ENCODE assay signal across 39 cellular contexts in genomic region chr13:42571895-42572294, GRCh38. TPM values are rescaled to one million over a fixed set of nuclear protein-coding genes. Genes with fewer than 3 reads are reported as not detected.
"Had no signal": no experiment of that assay in that cellular context is flagged by ENCODE, and none has a peak within 500 bp of the region (broad histone marks: within the 10 kb centered on the region; RNA-seq: fewer than 3 reads in every experiment).

No MANE protein-coding gene starts in this region.

- H3K4me3 Mint-ChIP-seq: activated CD4-positive, alpha-beta memory T cell treated with anti-CD3 and anti-CD28 coated beads, Interleukin-2, amount 10 ng/mL, durations not matched to agents 7 days and 5 days; activated CD4-positive, alpha-beta T cell treated with anti-CD3 and anti-CD28 coated beads for 36 hours; activated CD4-positive, alpha-beta T cell treated with anti-CD3 and anti-CD28 coated beads, Interleukin-2, amount 10 ng/mL, durations not matched to agents 7 days and 5 days; activated CD8-positive, alpha-beta memory T cell treated with anti-CD3 and anti-CD28 coated beads, Interleukin-2, amount 10 ng/mL, durations not matched to agents 7 days and 5 days; activated CD8-positive, alpha-beta T cell treated with anti-CD3 and anti-CD28 coated beads, Interleukin-2, amount 10 ng/mL, durations not matched to agents 7 days and 5 days; activated naive CD4-positive, alpha-beta T cell treated with anti-CD3 and anti-CD28 coated beads, Interleukin-2, amount 10 ng/mL, durations not matched to agents 7 days and 5 days; activated naive CD4-positive, alpha-beta T cell treated with anti-CD3 and anti-CD28 coated beads, Interleukin-2, amount 50 U/mL, for 24 hours; activated naive CD8-positive, alpha-beta T cell; activated naive CD8-positive, alpha-beta T cell treated with anti-CD3 and anti-CD28 coated beads, Interleukin-2, amount 10 ng/mL, durations not matched to agents 7 days and 5 days; activated naive CD8-positive, alpha-beta T cell treated with anti-CD3 and anti-CD28 coated beads, Interleukin-2, amount 50 U/mL, for 24 hours; activated T-cell treated with anti-CD3 and anti-CD28 coated beads, Interleukin-2, amount 50 U/mL, for 24 hours; brain; central memory CD8-positive, alpha-beta T cell; T-helper 1 cell treated with Interleukin-12 subunit alpha and Interleukin-12 subunit beta and Interleukin-4 antibody, amounts not matched to agents 30 μg/mL and 1 μg/mL, for 36 hours; T-helper 2 cell treated with Interferon-gamma antibody and Interleukin-4, amounts not matched to agents 5 μg/mL and 100 μg/mL, for 36 hours had no signal

- DNase-seq: activated CD4-positive, alpha-beta memory T cell treated with anti-CD3 and anti-CD28 coated beads, Interleukin-2, amount 10 ng/mL, durations not matched to agents 7 days and 5 days; activated CD4-positive, alpha-beta T cell treated with anti-CD3 and anti-CD28 coated beads for 1 hour; activated CD4-positive, alpha-beta T cell treated with anti-CD3 and anti-CD28 coated beads for 36 hours; activated CD4-positive, alpha-beta T cell treated with anti-CD3 and anti-CD28 coated beads for 48 hours; activated CD4-positive, alpha-beta T cell treated with anti-CD3 and anti-CD28 coated beads, Interleukin-2, amount 10 ng/mL, durations not matched to agents 7 days and 5 days; activated CD4-positive, alpha-beta T cell treated with anti-CD3 and anti-CD28 coated beads, Interleukin-2, amount 50 U/mL, for 48 hours; activated CD4-positive, CD25-positive, alpha-beta regulatory T cell; activated CD8-positive, alpha-beta memory T cell treated with anti-CD3 and anti-CD28 coated beads for 24 hours; activated CD8-positive, alpha-beta memory T cell treated with anti-CD3 and anti-CD28 coated beads, Interleukin-2, amount 10 ng/mL, durations not matched to agents 7 days and 5 days; activated CD8-positive, alpha-beta memory T cell treated with anti-CD3 and anti-CD28 coated beads, Interleukin-2, amount 50 U/mL, for 48 hours; activated CD8-positive, alpha-beta T cell treated with anti-CD3 and anti-CD28 coated beads, Interleukin-2, amount 10 ng/mL, durations not matched to agents 7 days and 5 days; activated effector memory CD4-positive, alpha-beta T cell treated with Interleukin-2 at 50 U/mL for 16 hours; activated gamma-delta T cell; activated naive CD4-positive, alpha-beta T cell treated with anti-CD3 and anti-CD28 coated beads, Interleukin-2, amount 10 ng/mL, durations not matched to agents 7 days and 5 days; activated naive CD4-positive, alpha-beta T cell treated with Interleukin-2 at 50 U/mL for 16 hours; activated naive CD8-positive, alpha-beta T cell treated with anti-CD3 and anti-CD28 coated beads, Interleukin-2, amount 10 ng/mL, durations not matched to agents 7 days and 5 days; activated naive CD8-positive, alpha-beta T cell treated with anti-CD3 and anti-CD28 coated beads, Interleukin-2, amount 50 U/mL, for 24 hours; activated T-cell treated with anti-CD3 and anti-CD28 coated beads, Interleukin-2, amount 50 U/mL, for 24 hours; activated T-cell treated with anti-CD3 and anti-CD28 coated beads, Interleukin-2, amount 50 U/mL, for 48 hours; amygdala; anterior cingulate cortex; caudate nucleus; cerebellar nuclear complex; T-helper 1 cell; T-helper 2 cell; T-helper 9 cell had no signal

- H3K4me3 ChIP-seq: ascending aorta, cardiac muscle cell had no signal

- ATAC-seq: activated CD4-positive, alpha-beta T cell treated with anti-CD3 and anti-CD28 coated beads for 36 hours; activated CD4-positive, CD25-positive, alpha-beta regulatory T cell treated with anti-CD3 and anti-CD28 coated beads, Interleukin-2, amount 50 U/mL, for 24 hours; activated CD8-positive, alpha-beta memory T cell treated with anti-CD3 and anti-CD28 coated beads, Interleukin-2, amount 10 ng/mL, durations not matched to agents 7 days and 5 days; activated CD8-positive, alpha-beta T cell treated with anti-CD3 and anti-CD28 coated beads, Interleukin-2, amount 10 ng/mL, durations not matched to agents 7 days and 5 days; activated naive CD8-positive, alpha-beta T cell treated with anti-CD3 and anti-CD28 coated beads, Interleukin-2, amount 50 U/mL, for 24 hours had no signal

- H3K4me1 ChIP-seq: ascending aorta had no signal

- H3K27me3 Mint-ChIP-seq: activated naive CD8-positive, alpha-beta T cell had no signal

- H3K27me3 ChIP-seq: ascending aorta had no signal

- FAIRE-seq: bronchial epithelial cell, TTC549 had no signal

- H3K9me3 Mint-ChIP-seq: activated naive CD4-positive, alpha-beta T cell treated with anti-CD3 and anti-CD28 coated beads, Interleukin-2, amount 50 U/mL, for 24 hours; central memory CD8-positive, alpha-beta T cell had no signal

- H3K36me3 ChIP-seq: ascending aorta, cardiac muscle cell had no signal

- H3K27ac Mint-ChIP-seq: activated CD4-positive, alpha-beta memory T cell treated with anti-CD3 and anti-CD28 coated beads, Interleukin-2, amount 10 ng/mL, durations not matched to agents 7 days and 5 days; activated CD4-positive, alpha-beta T cell treated with anti-CD3 and anti-CD28 coated beads for 36 hours; activated CD4-positive, alpha-beta T cell treated with anti-CD3 and anti-CD28 coated beads, Interleukin-2, amount 10 ng/mL, durations not matched to agents 7 days and 5 days; activated CD8-positive, alpha-beta memory T cell treated with anti-CD3 and anti-CD28 coated beads, Interleukin-2, amount 10 ng/mL, durations not matched to agents 7 days and 5 days; activated CD8-positive, alpha-beta T cell treated with anti-CD3 and anti-CD28 coated beads, Interleukin-2, amount 10 ng/mL, durations not matched to agents 7 days and 5 days; activated naive CD4-positive, alpha-beta T cell treated with anti-CD3 and anti-CD28 coated beads, Interleukin-2, amount 10 ng/mL, durations not matched to agents 7 days and 5 days; activated naive CD4-positive, alpha-beta T cell treated with anti-CD3 and anti-CD28 coated beads, Interleukin-2, amount 50 U/mL, for 24 hours; activated naive CD8-positive, alpha-beta T cell; activated naive CD8-positive, alpha-beta T cell treated with anti-CD3 and anti-CD28 coated beads, Interleukin-2, amount 10 ng/mL, durations not matched to agents 7 days and 5 days; activated naive CD8-positive, alpha-beta T cell treated with anti-CD3 and anti-CD28 coated beads, Interleukin-2, amount 50 U/mL, for 24 hours; activated T-cell treated with anti-CD3 and anti-CD28 coated beads, Interleukin-2, amount 50 U/mL, for 24 hours; activated T-helper 2 cell treated with anti-CD3 and anti-CD28 coated beads, Interferon-gamma antibody, Interleukin-2, Interleukin-4, amounts not matched to agents 10 μg/mL and 5 μg/mL and 100 μg/mL, durations not matched to agents 14 hours and 24 hours and 36 hours; brain; T-helper 1 cell treated with Interleukin-12 subunit alpha and Interleukin-12 subunit beta and Interleukin-4 antibody, amounts not matched to agents 30 μg/mL and 1 μg/mL, for 36 hours; T-helper 2 cell treated with Interferon-gamma antibody and Interleukin-4, amounts not matched to agents 5 μg/mL and 100 μg/mL, for 36 hours had no signal

- H3K9me3 ChIP-seq: ascending aorta had no signal

- H3K36me3 Mint-ChIP-seq: activated naive CD4-positive, alpha-beta T cell treated with anti-CD3 and anti-CD28 coated beads, Interleukin-2, amount 10 ng/mL, durations not matched to agents 7 days and 5 days; activated naive CD4-positive, alpha-beta T cell treated with anti-CD3 and anti-CD28 coated beads, Interleukin-2, amount 50 U/mL, for 24 hours; activated naive CD8-positive, alpha-beta T cell; activated naive CD8-positive, alpha-beta T cell treated with anti-CD3 and anti-CD28 coated beads, Interleukin-2, amount 10 ng/mL, durations not matched to agents 7 days and 5 days; brain had no signal

- H3K27ac ChIP-seq: ascending aorta, cardiac muscle cell, VCaP had no signal

RNA-seq across cellular contexts. Expression of gene TNFSF11, which starts 2.1 kb away (rescaled TPM):
- total RNA-seq: activated naive CD8-positive, alpha-beta T cell treated with anti-CD3 and anti-CD28 coated beads, Interleukin-2, amount 10 ng/mL, durations not matched to agents 7 days and 5 days; ascending aorta; cardiac muscle cell had no signal
- polyA plus RNA-seq: cardiac muscle cell had no signal
